1 cellular context compared by ENCODE assay signal in genomic region chr3:9786209-9786739, GRCh38.
A peak's percentile ranks its signal among the peaks of the same experiment; 100 is the strongest.
TF ChIP-seq lines count a peak whose summit lies in the region.

No MANE protein-coding gene starts in this region.

TF ChIP-seq in K562, 482 proteins besides CTCF, POLR2A, EP300 and RAD21 (continued from another document and continues in another):
- TF ChIP-seq NFE2L1 (tag; IDR thresholded peaks at IDR 0.05; ENCODE audit: borderline replicate concordance, low read depth) = no peak
- TF ChIP-seq ARNT (IDR thresholded peaks at IDR 0.05) = no peak
- no peak for TF ChIP-seq MAZ (CRISPR knock-in tag; conservative IDR thresholded peaks at IDR 0.05 in 1 of 2, IDR thresholded peaks at IDR 0.05 in 1 of 2)
- no peak for TF ChIP-seq HINFP (tag; conservative IDR thresholded peaks at IDR 0.05; ENCODE audit: low read depth)
- TF ChIP-seq SAP30 (IDR thresholded peaks at IDR 0.05; ENCODE audit: borderline replicate concordance, insufficient read depth, low read depth, low read length, poor library complexity, severe bottlenecking) = no peak
- TF ChIP-seq, protein P1, sequence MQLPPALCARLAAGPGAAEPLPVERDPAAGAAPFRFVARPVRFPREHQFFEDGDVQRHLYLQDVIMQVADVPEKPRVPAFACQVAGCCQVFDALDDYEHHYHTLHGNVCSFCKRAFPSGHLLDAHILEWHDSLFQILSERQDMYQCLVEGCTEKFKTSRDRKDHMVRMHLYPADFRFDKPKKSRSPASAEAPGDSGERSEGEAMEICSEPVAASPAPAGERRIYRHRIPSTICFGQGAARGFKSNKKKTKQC (CRISPR knock-in tag; IDR thresholded peaks at IDR 0.05) = no peak
- TF ChIP-seq XRCC4 (IDR thresholded peaks at IDR 0.05; ENCODE audit: extremely low read depth, insufficient read depth, insufficient read length) = no peak
- TF ChIP-seq ZC3H4 (CRISPR knock-in tag; IDR thresholded peaks at IDR 0.05; ENCODE audit: borderline replicate concordance) = no peak
- TF ChIP-seq ZNF79 (CRISPR knock-in tag; IDR thresholded peaks at IDR 0.05; ENCODE audit: low read depth) = no peak
- TF ChIP-seq ARID2 (IDR thresholded peaks at IDR 0.05) = no peak
- TF ChIP-seq ZNF707 (CRISPR knock-in tag; conservative IDR thresholded peaks at IDR 0.05) = no peak
- no peak for TF ChIP-seq ZFP30 (CRISPR knock-in tag; IDR thresholded peaks at IDR 0.05; ENCODE audit: borderline replicate concordance)
- no peak for TF ChIP-seq ZZZ3 (IDR thresholded peaks at IDR 0.05)
- TF ChIP-seq SMARCA4 (IDR thresholded peaks at IDR 0.05) = peak; percentile 47
- peak; percentile 89 for TF ChIP-seq ARID1B (IDR thresholded peaks at IDR 0.05)
- TF ChIP-seq CREB5 (CRISPR knock-in tag; IDR thresholded peaks at IDR 0.05) = no peak
- no peak for TF ChIP-seq ZNF408 (CRISPR knock-in tag; IDR thresholded peaks at IDR 0.05; ENCODE audit: low read depth)
- peak; percentile 96 for TF ChIP-seq SPI1 (IDR thresholded peaks at IDR 0.05; ENCODE audit: borderline replicate concordance, low read depth, low read length)
- no peak for TF ChIP-seq ZNF740 (CRISPR knock-in tag; IDR thresholded peaks at IDR 0.05)
- no peak for TF ChIP-seq ZNF740 (tag; IDR thresholded peaks at IDR 0.05)
- TF ChIP-seq RBM22 (IDR thresholded peaks at IDR 0.05; ENCODE audit: low read depth, low read length, poor library complexity, severe bottlenecking) = no peak
- TF ChIP-seq RUNX1 (IDR thresholded peaks at IDR 0.05; ENCODE audit: low read depth) = no peak
- TF ChIP-seq KAT8 (IDR thresholded peaks at IDR 0.05; ENCODE audit: low read depth) = no peak
- TF ChIP-seq ZNF668 (CRISPR knock-in tag; IDR thresholded peaks at IDR 0.05) = no peak
- TF ChIP-seq ZBTB5 (IDR thresholded peaks at IDR 0.05) = no peak
- no peak for TF ChIP-seq TAF9B (IDR thresholded peaks at IDR 0.05; ENCODE audit: partially characterized antibody)
- TF ChIP-seq ETS1 (conservative IDR thresholded peaks at IDR 0.05; ENCODE audit: control insufficient read depth, low read depth, low read length) = no peak
- TF ChIP-seq TEAD4 (IDR thresholded peaks at IDR 0.05; ENCODE audit: low read length) = peak; percentile 85
- TF ChIP-seq TEAD4 (CRISPR knock-in tag; IDR thresholded peaks at IDR 0.05; ENCODE audit: borderline replicate concordance) = no peak
- TF ChIP-seq PTTG1 (tag; IDR thresholded peaks at IDR 0.05; ENCODE audit: low read depth) = no peak
- TF ChIP-seq HMGN3 (IDR thresholded peaks at IDR 0.05; ENCODE audit: borderline replicate concordance, extremely low read depth, insufficient read length, low read depth, low read length) = no peak
- TF ChIP-seq, protein P2, sequence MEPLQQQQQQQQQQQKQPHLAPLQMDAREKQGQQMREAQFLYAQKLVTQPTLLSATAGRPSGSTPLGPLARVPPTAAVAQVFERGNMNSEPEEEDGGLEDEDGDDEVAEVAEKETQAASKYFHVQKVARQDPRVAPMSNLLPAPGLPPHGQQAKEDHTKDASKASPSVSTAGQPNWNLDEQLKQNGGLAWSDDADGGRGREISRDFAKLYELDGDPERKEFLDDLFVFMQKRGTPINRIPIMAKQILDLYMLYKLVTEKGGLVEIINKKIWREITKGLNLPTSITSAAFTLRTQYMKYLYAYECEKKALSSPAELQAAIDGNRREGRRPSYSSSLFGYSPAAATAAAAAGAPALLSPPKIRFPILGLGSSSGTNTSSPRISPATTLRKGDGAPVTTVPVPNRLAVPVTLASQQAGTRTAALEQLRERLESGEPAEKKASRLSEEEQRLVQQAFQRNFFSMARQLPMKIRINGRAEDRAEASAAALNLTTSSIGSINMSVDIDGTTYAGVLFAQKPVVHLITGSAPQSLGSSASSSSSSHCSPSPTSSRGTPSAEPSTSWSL (CRISPR knock-in tag; IDR thresholded peaks at IDR 0.05; ENCODE audit: borderline replicate concordance) = no peak
- no peak for TF ChIP-seq CSDE1 (IDR thresholded peaks at IDR 0.05)
- TF ChIP-seq PRPF4 (IDR thresholded peaks at IDR 0.05; ENCODE audit: insufficient read depth, low read depth, low read length, poor library complexity, severe bottlenecking) = no peak
- no peak for TF ChIP-seq E2F6 (IDR thresholded peaks at IDR 0.05; ENCODE audit: borderline replicate concordance in 1 of 2, extremely low read depth in 1 of 2, insufficient read depth in 1 of 2, insufficient read length in 1 of 2, low read depth in 1 of 2, low read length in 1 of 2, poor library complexity in 1 of 2, severe bottlenecking in 1 of 2)
- no peak for TF ChIP-seq CBX2 (IDR thresholded peaks at IDR 0.05; ENCODE audit: insufficient read depth, low read length, poor library complexity, severe bottlenecking)
- TF ChIP-seq TCF3 (CRISPR knock-in tag; IDR thresholded peaks at IDR 0.05) = peak; percentile 85
- TF ChIP-seq CEBPB (tag; IDR thresholded peaks at IDR 0.05) = no peak
- TF ChIP-seq TSC22D4 (tag; IDR thresholded peaks at IDR 0.05) = no peak
- TF ChIP-seq TRIM24 (IDR thresholded peaks at IDR 0.05) = peak; percentile 44 to 83; a peak in 3 of 4 replicates
- TF ChIP-seq, protein P3, sequence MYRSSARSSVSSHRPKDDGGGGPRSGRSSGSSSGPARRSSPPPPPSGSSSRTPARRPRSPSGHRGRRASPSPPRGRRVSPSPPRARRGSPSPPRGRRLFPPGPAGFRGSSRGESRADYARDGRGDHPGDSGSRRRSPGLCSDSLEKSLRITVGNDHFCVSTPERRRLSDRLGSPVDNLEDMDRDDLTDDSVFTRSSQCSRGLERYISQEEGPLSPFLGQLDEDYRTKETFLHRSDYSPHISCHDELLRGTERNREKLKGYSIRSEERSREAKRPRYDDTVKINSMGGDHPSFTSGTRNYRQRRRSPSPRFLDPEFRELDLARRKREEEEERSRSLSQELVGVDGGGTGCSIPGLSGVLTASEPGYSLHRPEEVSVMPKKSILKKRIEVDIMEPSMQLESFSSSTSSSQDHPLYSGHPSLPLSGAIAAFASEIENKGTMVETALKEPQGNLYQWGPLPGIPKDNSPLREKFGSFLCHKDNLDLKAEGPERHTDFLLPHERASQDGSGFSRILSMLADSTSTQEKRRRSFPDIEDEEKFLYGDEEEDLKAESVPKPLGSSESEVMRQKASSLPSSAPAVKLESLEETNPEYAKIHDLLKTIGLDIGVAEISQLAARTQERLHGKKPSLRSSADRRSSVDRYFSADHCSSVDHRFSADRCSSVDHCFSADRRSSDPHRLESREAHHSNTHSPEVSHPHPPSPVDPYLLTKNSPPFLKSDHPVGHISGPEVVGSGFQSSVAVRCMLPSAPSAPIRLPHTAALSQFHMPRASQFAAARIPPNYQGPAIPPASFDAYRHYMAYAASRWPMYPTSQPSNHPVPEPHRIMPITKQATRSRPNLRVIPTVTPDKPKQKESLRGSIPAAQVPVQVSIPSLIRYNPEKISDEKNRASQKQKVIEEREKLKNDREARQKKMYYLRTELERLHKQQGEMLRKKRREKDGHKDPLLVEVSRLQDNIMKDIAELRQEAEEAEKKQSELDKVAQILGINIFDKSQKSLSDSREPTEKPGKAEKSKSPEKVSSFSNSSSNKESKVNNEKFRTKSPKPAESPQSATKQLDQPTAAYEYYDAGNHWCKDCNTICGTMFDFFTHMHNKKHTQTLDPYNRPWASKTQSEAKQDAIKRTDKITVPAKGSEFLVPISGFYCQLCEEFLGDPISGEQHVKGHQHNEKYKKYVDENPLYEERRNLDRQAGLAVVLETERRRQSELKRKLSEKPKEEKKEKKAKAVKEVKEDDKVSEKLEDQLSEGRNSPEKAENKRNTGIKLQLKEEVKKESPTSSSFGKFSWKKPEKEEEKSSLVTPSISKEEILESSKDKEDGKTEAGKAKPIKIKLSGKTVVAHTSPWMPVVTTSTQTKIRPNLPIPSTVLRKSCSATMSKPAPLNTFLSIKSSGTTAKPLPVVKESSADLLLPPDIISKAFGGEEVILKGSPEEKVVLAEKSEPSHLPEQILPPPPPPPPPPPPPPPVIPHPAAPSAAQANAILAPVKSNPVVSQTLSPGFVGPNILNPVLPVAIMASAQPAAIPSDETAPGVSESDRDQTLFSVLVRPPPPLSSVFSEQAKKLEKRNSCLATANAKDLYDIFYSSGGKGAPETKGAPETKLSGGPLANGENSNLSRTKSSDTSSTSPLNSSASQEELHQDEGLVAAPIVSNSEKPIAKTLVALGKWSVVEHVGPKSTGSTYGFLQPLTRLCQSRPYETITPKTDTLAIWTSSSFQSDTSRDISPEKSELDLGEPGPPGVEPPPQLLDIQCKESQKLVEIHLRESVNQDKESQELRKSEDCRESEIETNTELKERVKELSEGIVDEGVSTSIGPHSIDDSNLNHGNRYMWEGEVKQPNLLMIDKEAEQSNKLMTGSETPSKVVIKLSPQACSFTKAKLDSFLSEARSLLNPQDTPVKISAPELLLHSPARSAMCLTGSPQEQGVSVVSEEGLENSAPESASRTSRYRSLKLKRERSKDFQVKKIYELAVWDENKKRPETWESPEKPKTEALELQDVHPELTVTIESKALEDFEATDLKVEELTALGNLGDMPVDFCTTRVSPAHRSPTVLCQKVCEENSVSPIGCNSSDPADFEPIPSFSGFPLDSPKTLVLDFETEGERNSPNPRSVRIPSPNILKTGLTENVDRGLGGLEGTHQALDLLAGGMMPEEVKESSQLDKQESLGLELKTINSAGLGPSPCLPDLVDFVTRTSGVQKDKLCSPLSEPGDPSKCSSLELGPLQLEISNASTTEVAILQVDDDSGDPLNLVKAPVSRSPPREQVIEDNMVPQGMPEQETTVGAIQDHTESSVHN (IDR thresholded peaks at IDR 0.05; ENCODE audit: borderline replicate concordance in 1 of 2, low read depth in 1 of 2) = no peak
- TF ChIP-seq SFPQ (IDR thresholded peaks at IDR 0.05; ENCODE audit: low read depth, low read length) = no peak
- no peak for TF ChIP-seq CBX5 (IDR thresholded peaks at IDR 0.05; ENCODE audit: borderline replicate concordance, low read depth)
- TF ChIP-seq ZNF41 (CRISPR knock-in tag; conservative IDR thresholded peaks at IDR 0.05) = no peak
